Comparison of ENCODE assay signal across 8 cellular contexts in genomic region chr1:6727535-6727934, GRCh38. TPM values are rescaled to one million over a fixed set of nuclear protein-coding genes. Genes with fewer than 3 reads are reported as not detected.
A peak's percentile ranks its signal among the peaks of the same experiment; 100 is the strongest.
DNase-seq lines count a peak whose midpoint lies in the region; ATAC-seq and TF ChIP-seq lines count a peak whose summit lies in the region.

No MANE protein-coding gene starts in this region.

- TF ChIP-seq EP300 in Ishikawa (IDR thresholded peaks at IDR 0.05; ENCODE audit: borderline replicate concordance), result no peak

- H3K36me3 ChIP-seq in SJCRH30, result no peaks in the 10 kb centered on the region

- peak; percentile 51 to 57 for ATAC-seq in activated naive CD4-positive, alpha-beta T cell treated with anti-CD3 and anti-CD28 coated beads, Interleukin-2, amount 50 U/mL, for 72 hours
- ATAC-seq in left ventricle myocardium superior (peak; percentile 70), GM19328 (IDR thresholded peaks at IDR 0.05; ENCODE audit: unreplicated experiment) (no peak)

- CTCF ChIA-PET in Calu3 (lab: Charles Lee), result no interaction called here

- H3K36me3 Mint-ChIP-seq in Calu3 (ENCODE audit: insufficient read depth, unreplicated experiment), result no peaks in the 10 kb centered on the region
- no peaks in the 10 kb centered on the region for H3K36me3 Mint-ChIP-seq in activated naive CD4-positive, alpha-beta T cell treated with anti-CD3 and anti-CD28 coated beads, Interleukin-2, amount 50 U/mL, for 72 hours

- H3K9me3 Mint-ChIP-seq in Calu3 (ENCODE audit: low read depth, unreplicated experiment), result no peaks in the 10 kb centered on the region
- no peaks in the 10 kb centered on the region for H3K9me3 Mint-ChIP-seq in activated naive CD4-positive, alpha-beta T cell treated with anti-CD3 and anti-CD28 coated beads, Interleukin-2, amount 50 U/mL, for 72 hours

- H3K4me3 Mint-ChIP-seq in Calu3 (ENCODE audit: low read depth, unreplicated experiment), result no peak overlapping the region

- no peaks in the 10 kb centered on the region for H3K9me3 ChIP-seq in SJCRH30 (replicated peaks)

- peak; percentile 66 for TF ChIP-seq CTCF in Calu3 (IDR thresholded peaks at IDR 0.05; ENCODE audit: unreplicated experiment)

- H3K27ac Mint-ChIP-seq in Calu3 (ENCODE audit: unreplicated experiment), result no peak overlapping the region
- H3K27ac Mint-ChIP-seq in activated naive CD4-positive, alpha-beta T cell treated with anti-CD3 and anti-CD28 coated beads, Interleukin-2, amount 50 U/mL, for 72 hours, result no peak overlapping the region

- intact Hi-C loops in Calu3 (cut with micrococcal nuclease; ENCODE audit: unreplicated experiment) (loop anchor here (2.0 to 5.0 kb wide), 2 partner anchors 55 to 163 kb away; no protein-coding TSS in a partner anchor), left ventricle myocardium superior (cut with micrococcal nuclease) (loop anchor here (10.0 kb wide), 2 partner anchors 157 to 487 kb away; no protein-coding TSS in a partner anchor)

- TF ChIP-seq RAD21 in Ishikawa (IDR thresholded peaks at IDR 0.05; ENCODE audit: low read depth), result peak; percentile 79

- no TSS peak for BruUV-seq in Calu3 (replicated peaks; lab: Mats Ljungman, UMichigan)

- no peak overlapping the region for H3K27ac ChIP-seq in SJCRH30

- DNase-seq in Calu3 (peak; percentile 58), SJCRH30 (peak; percentile 62 to 84), left ventricle myocardium superior (peak; percentile 49), smooth muscle cell of the brain vasculature (ENCODE audit: low read depth, low spot score) (peak; percentile 32), epidermal melanocyte (ENCODE audit: insufficient read length, low spot score) (no peak)
- DNase-seq in activated naive CD4-positive, alpha-beta T cell treated with anti-CD3 and anti-CD28 coated beads, Interleukin-2, amount 50 U/mL, for 72 hours (ENCODE audit: low spot score in 2 of 2), result peak in 1 of 2 donors; percentile 79

- H3K27me3 ChIP-seq in SJCRH30, result peaks cover 10% of the 10 kb centered on the region; the same call in 1 of the 2 replicates

- H3K4me1 Mint-ChIP-seq in Calu3 (ENCODE audit: low read depth, unreplicated experiment), result no peaks in the 10 kb centered on the region

- peaks cover 10% of the 10 kb centered on the region; the same call in 1 of the 2 replicates for H3K4me1 ChIP-seq in SJCRH30

- peaks cover 36% of the 10 kb centered on the region for H3K27me3 Mint-ChIP-seq in Calu3 (ENCODE audit: unreplicated experiment)

- no peak overlapping the region for H3K4me3 ChIP-seq in SJCRH30

TF ChIP-seq in Ishikawa, 13 proteins besides CTCF, POLR2A, EP300 and RAD21:
- TF ChIP-seq TEAD4 (IDR thresholded peaks at IDR 0.05), result no peak
- no peak for TF ChIP-seq FOXM1 (IDR thresholded peaks at IDR 0.05; ENCODE audit: borderline replicate concordance, low read depth)
- TF ChIP-seq YY1 (IDR thresholded peaks at IDR 0.05; ENCODE audit: low read depth), result no peak
- TF ChIP-seq EGR1 (IDR thresholded peaks at IDR 0.05), result no peak
- TF ChIP-seq USF1 (IDR thresholded peaks at IDR 0.05), result no peak
- TF ChIP-seq CEBPB (IDR thresholded peaks at IDR 0.05), result no peak
- no peak for TF ChIP-seq NFIC (IDR thresholded peaks at IDR 0.05)
- TF ChIP-seq TCF12 (IDR thresholded peaks at IDR 0.05; ENCODE audit: low read depth), result no peak
- no peak for TF ChIP-seq ZBTB7A (IDR thresholded peaks at IDR 0.05; ENCODE audit: low read depth)
- TF ChIP-seq REST (IDR thresholded peaks at IDR 0.05; ENCODE audit: low read depth), result no peak
- TF ChIP-seq CREB1 (IDR thresholded peaks at IDR 0.05; ENCODE audit: low read depth), result no peak
- TF ChIP-seq TAF1 (IDR thresholded peaks at IDR 0.05; ENCODE audit: low read depth), result no peak
- TF ChIP-seq MAX (IDR thresholded peaks at IDR 0.05), result no peak
TF ChIP-seq in Ishikawa: peak in this region for 0.

RNA-seq across cellular contexts. Expression of gene DNAJC11, which starts 25.9 kb away (rescaled TPM):
- total RNA-seq in Calu3 (2022) (57.3 and 64.0 TPM in 2 replicates), left ventricle myocardium superior (78.6 TPM)
- 76.6 and 84.5 TPM in 2 replicates for total RNA-seq in SJCRH30 (2014; rRNA removed; shearing (Covaris generic))
- total RNA-seq in activated naive CD4-positive, alpha-beta T cell treated with anti-CD3 and anti-CD28 coated beads, Interleukin-2, amount 50 U/mL, for 72 hours, result 10 to 100 TPM; 23.4 to 61.3 TPM

RNA-seq across cellular contexts. Expression of gene CAMTA1, which starts 57.7 kb away (rescaled TPM):
- 50.3 and 55.1 TPM in 2 replicates for total RNA-seq in Calu3 (2022)
- 152 and 153 TPM in 2 replicates for total RNA-seq in SJCRH30 (2014; rRNA removed; shearing (Covaris generic))
- total RNA-seq in activated naive CD4-positive, alpha-beta T cell treated with anti-CD3 and anti-CD28 coated beads, Interleukin-2, amount 50 U/mL, for 72 hours, result 10 to 100 TPM; 50.4 to 76.4 TPM
- total RNA-seq in left ventricle myocardium superior, result 166 TPM
